ENCODE assay signal across 1 cellular context in genomic region chr20:375265-375889, GRCh38.
TF ChIP-seq lines count a peak whose summit lies in the region.

No MANE protein-coding gene starts in this region.

TF ChIP-seq in IMR-90, 13 proteins besides CTCF, POLR2A, EP300 and RAD21:
- TF ChIP-seq CHD1 (IDR thresholded peaks at IDR 0.05; ENCODE audit: low read depth, low read length) (no peak), RCOR1 (IDR thresholded peaks at IDR 0.05; ENCODE audit: insufficient replicate concordance, low read length) (no peak), BHLHE40 (IDR thresholded peaks at IDR 0.05; ENCODE audit: low read depth, low read length) (no peak), FOS (IDR thresholded peaks at IDR 0.05; ENCODE audit: low read depth, low read length) (no peak), CEBPB (IDR thresholded peaks at IDR 0.05; ENCODE audit: low read depth, low read length) (no peak), RFX5 (IDR thresholded peaks at IDR 0.05; ENCODE audit: low read depth, low read length) (no peak), SMC3 (IDR thresholded peaks at IDR 0.05; ENCODE audit: low read depth, low read length) (no peak)
